ENCODE assay signal across 9 cellular contexts in the genomic region with DNA sequence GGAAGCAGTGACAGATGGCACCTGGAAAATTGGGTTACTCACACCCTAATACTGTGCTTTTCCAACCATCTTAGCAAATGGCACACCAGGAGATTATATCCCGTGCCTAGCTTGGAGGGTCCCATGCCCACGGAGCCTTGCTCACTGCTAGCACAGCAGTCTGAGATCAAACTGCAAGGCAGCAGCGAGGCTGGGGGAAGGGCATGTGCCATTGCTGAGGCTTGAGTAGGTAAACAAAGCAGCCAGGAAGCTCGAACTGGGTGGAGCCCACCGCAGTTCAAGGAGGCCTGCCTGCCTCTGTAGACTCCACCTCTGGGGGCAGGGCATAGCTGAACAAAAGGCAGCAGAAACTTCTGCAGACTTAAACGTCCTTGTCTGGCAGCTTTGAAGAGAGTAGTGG. TPM values are rescaled to one million over a fixed set of nuclear protein-coding genes. Genes with fewer than 3 reads are reported as not detected.
"Had no signal": no experiment of that assay in that cellular context is flagged by ENCODE, and none has a peak within 500 bp of the region (broad histone marks: within the 10 kb centered on the region; RNA-seq: fewer than 3 reads in every experiment).

No MANE protein-coding gene starts in this region.

RNA-seq across cellular contexts. Expression of a gene that starts 11.5 kb away (rescaled TPM):
- total RNA-seq: activated CD8-positive, alpha-beta memory T cell treated with anti-CD3 and anti-CD28 coated beads for 36 hours; activated CD8-positive, alpha-beta T cell treated with anti-CD3 and anti-CD28 coated beads for 36 hours; astrocyte; body of pancreas; cardiac septum; chondrocyte; colonic mucosa; WTC11 had no signal
- polyA plus RNA-seq: aorta had no signal
